ENCODE assay signal across 8 cellular contexts in genomic region chr2:237603718-237604362, GRCh38. TPM values are rescaled to one million over a fixed set of nuclear protein-coding genes. Genes with fewer than 3 reads are reported as not detected.
DNase-seq lines count a peak whose midpoint lies in the region; ATAC-seq and TF ChIP-seq lines count a peak whose summit lies in the region.

No MANE protein-coding gene starts in this region.

- in situ Hi-C loops in brain microvascular endothelial cell (cut with HindIII; ENCODE audit: low pct_ligation_motif_present, low sequenced_read_pairs): no loop called here

- H3K36me3 Mint-ChIP-seq in stimulated activated naive B cell treated with anti-CD40 and anti-IgM and Interleukin-4, amounts not matched to agents 10 μg/mL and 1 μg/mL and 100 μg/mL, for 72 hours: no peaks in the 10 kb centered on the region

- intact Hi-C loops in lower leg skin (cut with DNase I; ENCODE audit: low total_unique reads): no loop called here

- DNase-seq in NCI-H1436 treated with DMSO at 0.1 percent for 48 hours (lab: John Stamatoyannopoulos, UW) (peak; percentile 1), NCI-H1436 (lab: John Stamatoyannopoulos, UW) (no peak), T follicular helper cell (ENCODE audit: low read depth) (peak; percentile 54), brain microvascular endothelial cell (peak; percentile 87), lower leg skin (ENCODE audit: low spot score in 2 of 2) (peak; percentile 63 to 91), A172 (ENCODE audit: low spot score) (no peak)
- DNase-seq in stimulated activated naive B cell treated with anti-CD40 and anti-IgM and Interleukin-4, amounts not matched to agents 10 μg/mL and 1 μg/mL and 100 μg/mL, for 72 hours: peak; percentile 46
- DNase-seq in NK-92 treated with Interleukin-12 subunit alpha and Interleukin-12 subunit beta, amount 100 ng/mL, for 24 hours (lab: John Stamatoyannopoulos, UW): no peak

- peak overlapping the region; percentile 92 for H3K27ac Mint-ChIP-seq in stimulated activated naive B cell treated with anti-CD40 and anti-IgM and Interleukin-4, amounts not matched to agents 10 μg/mL and 1 μg/mL and 100 μg/mL, for 72 hours

- no peaks in the 10 kb centered on the region for H3K9me3 Mint-ChIP-seq in stimulated activated naive B cell treated with anti-CD40 and anti-IgM and Interleukin-4, amounts not matched to agents 10 μg/mL and 1 μg/mL and 100 μg/mL, for 72 hours

- no peaks in the 10 kb centered on the region for H3K36me3 ChIP-seq in brain microvascular endothelial cell (replicated peaks)

- H3K27ac ChIP-seq in brain microvascular endothelial cell: peak overlapping the region; percentile 82

- no peak for TF ChIP-seq POLR2A in lower leg skin (IDR thresholded peaks at IDR 0.05)

- WGBS in lower leg skin, 2 donors: 19 to 21% methylated on average over 15 of the region's 15 CpGs

- peaks cover 0 to 4% of the 10 kb centered on the region in 2 donors for H3K27me3 Mint-ChIP-seq in stimulated activated naive B cell treated with anti-CD40 and anti-IgM and Interleukin-4, amounts not matched to agents 10 μg/mL and 1 μg/mL and 100 μg/mL, for 72 hours

- no peak for TF ChIP-seq CTCF in brain microvascular endothelial cell (IDR thresholded peaks at IDR 0.05; ENCODE audit: low read depth, low read length, missing control alignments)
- no peak for TF ChIP-seq CTCF in lower leg skin (IDR thresholded peaks at IDR 0.05)

- H3K4me3 Mint-ChIP-seq in stimulated activated naive B cell treated with anti-CD40 and anti-IgM and Interleukin-4, amounts not matched to agents 10 μg/mL and 1 μg/mL and 100 μg/mL, for 72 hours: peak overlapping the region; percentile 66 to 76

- no peaks in the 10 kb centered on the region for H3K27me3 ChIP-seq in brain microvascular endothelial cell (replicated peaks)

- peaks cover 17 to 19% of the 10 kb centered on the region in 2 donors for H3K4me1 Mint-ChIP-seq in stimulated activated naive B cell treated with anti-CD40 and anti-IgM and Interleukin-4, amounts not matched to agents 10 μg/mL and 1 μg/mL and 100 μg/mL, for 72 hours

- ATAC-seq in stimulated activated naive B cell treated with anti-CD40 and anti-IgM and Interleukin-4, amounts not matched to agents 10 μg/mL and 1 μg/mL and 100 μg/mL, for 72 hours (replicated peaks): peak; percentile 95 to 98

- H3K4me3 ChIP-seq in brain microvascular endothelial cell (ENCODE audit: low read depth, low read length): no peak overlapping the region
- H3K4me3 ChIP-seq in lower leg skin (ENCODE audit: low read depth, poor library complexity, severe bottlenecking): no peak overlapping the region

RNA-seq across cellular contexts. Expression of gene RAB17, which starts 13.3 kb away (rescaled TPM):
- 1 to 10 TPM; 1.7 to 6.3 (median 2.8) TPM for total RNA-seq in lower leg skin
- 1.6 and 4.1 TPM in 2 replicates for total RNA-seq in A172 (2014; rRNA removed; shearing (Covaris generic))

RNA-seq across cellular contexts. Expression of gene LRRFIP1, which starts 23.5 kb away (rescaled TPM):
- 10 to 100 TPM; 45.5 to 88.0 (median 67.5) TPM for total RNA-seq in lower leg skin
- 62.0 and 73.3 TPM in 2 replicates for total RNA-seq in A172 (2014; rRNA removed; shearing (Covaris generic))

RNA-seq across cellular contexts. Expression of gene PRLH, which starts 37.5 kb away (rescaled TPM):
- not detected for total RNA-seq in lower leg skin
- total RNA-seq in A172 (2014; rRNA removed; shearing (Covaris generic)): not detected in 2 replicates

Comparison
In these comparisons a context has a peak if more than half of its experiments do, and no peak if none do; other contexts are left out.
1. DNase-seq: peak in NCI-H1436 treated with DMSO at 0.1 percent for 48 hours (single experiment), T follicular helper cell (single experiment), brain microvascular endothelial cell (single experiment), lower leg skin (2 of 2) and stimulated activated naive B cell treated with anti-CD40 and anti-IgM and Interleukin-4, amounts not matched to agents 10 μg/mL and 1 μg/mL and 100 μg/mL, for 72 hours (single experiment); none in NCI-H1436 (single experiment), NK-92 treated with Interleukin-12 subunit alpha and Interleukin-12 subunit beta, amount 100 ng/mL, for 24 hours (single experiment) and A172 (single experiment).